In genomic region chr19:1208830-1209229, GRCh38 we compare ENCODE assay signal across 6 cellular contexts. TPM values are rescaled to one million over a fixed set of nuclear protein-coding genes. Genes with fewer than 3 reads are reported as not detected.
DNase-seq lines count a peak whose midpoint lies in the region; ATAC-seq and TF ChIP-seq lines count a peak whose summit lies in the region.
"Not testable (repeated sequence)": the region's sequence is repeated elsewhere in the genome, so short reads cannot be mapped to it uniquely, and the experiment has no call there.

No MANE protein-coding gene starts in this region.

- intact Hi-C loops in Panc1 (cut with micrococcal nuclease; ENCODE audit: unreplicated experiment); mucosa of descending colon (cut with DNase I, micrococcal nuclease): not testable (repeated sequence)

- H3K4me3 ChIP-seq in CD8-positive, alpha-beta memory T cell (ENCODE audit: low read length); esophagus (ENCODE audit: low read depth in 1 of 2, low read length in 2 of 2); mucosa of descending colon: not testable (repeated sequence)
- peak overlapping the region; percentile 80 to 82 for H3K4me3 ChIP-seq in Panc1 (ENCODE audit: low read depth in 2 of 2, low read length in 2 of 2)

- DNase-seq in CD8-positive, alpha-beta memory T cell; Panc1 (ENCODE audit: low read depth, low spot score); activated naive CD4-positive, alpha-beta T cell treated with anti-CD3 and anti-CD28 coated beads, Interleukin-2, amount 10 ng/mL, durations not matched to agents 7 days and 5 days; stimulated activated effector memory CD8-positive, alpha-beta T cell treated with anti-CD3 and anti-CD28 coated beads, Interleukin-12 subunit alpha, Interleukin-12 subunit beta, amount 100 ng/mL, for 72 hours (ENCODE audit: low spot score in 2 of 2): not testable (repeated sequence)
- DNase-seq in mucosa of descending colon: peak; percentile 82 to 87 (median 83)

- not testable (repeated sequence) for ATAC-seq in Panc1; stimulated activated effector memory CD8-positive, alpha-beta T cell treated with anti-CD3 and anti-CD28 coated beads, Interleukin-12 subunit alpha, Interleukin-12 subunit beta, amount 100 ng/mL, for 72 hours
- ATAC-seq in mucosa of descending colon: peak; percentile 64

- POLR2A ChIA-PET in CD8-positive, alpha-beta memory T cell (lab: Charles Lee); Panc1 (lab: Charles Lee): not testable (repeated sequence)

- H3K36me3 ChIP-seq in CD8-positive, alpha-beta memory T cell (ENCODE audit: insufficient read depth, low read length); Panc1 (ENCODE audit: control insufficient read depth, insufficient read depth, low read length); esophagus (ENCODE audit: control insufficient read depth in 2 of 2, insufficient read depth in 2 of 2, low read length in 1 of 2); mucosa of descending colon (ENCODE audit: low read depth): not testable (repeated sequence)

- H3K9me3 ChIP-seq in CD8-positive, alpha-beta memory T cell (ENCODE audit: low read length); Panc1 (ENCODE audit: control insufficient read depth, insufficient read depth, low read depth, low read length); esophagus (ENCODE audit: control insufficient read depth in 2 of 2, insufficient read depth in 1 of 2, low read depth in 1 of 2, low read length in 1 of 2); mucosa of descending colon: not testable (repeated sequence)

- CTCF ChIA-PET in CD8-positive, alpha-beta memory T cell (lab: Charles Lee): interaction anchor here (1.2 kb wide), 1 partner anchor 17 kb away, joined by 4 read pairs; no protein-coding TSS in a partner anchor
- CTCF ChIA-PET in Panc1 (lab: Charles Lee); activated naive CD4-positive, alpha-beta T cell treated with anti-CD3 and anti-CD28 coated beads, Interleukin-2, amount 10 ng/mL, durations not matched to agents 7 days and 5 days (lab: Charles Lee): not testable (repeated sequence)

- 42 to 43% methylated on average over 10 of the region's 10 CpGs for WGBS in esophagus, 2 donors

- H3K4me1 Mint-ChIP-seq in CD8-positive, alpha-beta memory T cell: peaks cover 15 to 50% (median 27%) of the 10 kb centered on the region in 3 donors
- peaks cover 51% of the 10 kb centered on the region for H3K4me1 Mint-ChIP-seq in activated naive CD4-positive, alpha-beta T cell treated with anti-CD3 and anti-CD28 coated beads, Interleukin-2, amount 10 ng/mL, durations not matched to agents 7 days and 5 days
- H3K4me1 Mint-ChIP-seq in stimulated activated effector memory CD8-positive, alpha-beta T cell treated with anti-CD3 and anti-CD28 coated beads, Interleukin-12 subunit alpha, Interleukin-12 subunit beta, amount 100 ng/mL, for 72 hours: peaks cover 40% of the 10 kb centered on the region

- peaks cover 44% of the 10 kb centered on the region for H3K4me1 ChIP-seq in CD8-positive, alpha-beta memory T cell (ENCODE audit: insufficient read depth, low read length)
- peaks cover 33% of the 10 kb centered on the region for H3K4me1 ChIP-seq in Panc1 (ENCODE audit: control insufficient read depth, insufficient read depth, low read length)
- H3K4me1 ChIP-seq in esophagus (ENCODE audit: control insufficient read depth in 2 of 2, insufficient read depth in 2 of 2, low read length in 1 of 2): peaks cover 10 to 26% of the 10 kb centered on the region in 2 donors
- H3K4me1 ChIP-seq in mucosa of descending colon (ENCODE audit: low read depth): peaks cover 63% of the 10 kb centered on the region

- H3K27me3 Mint-ChIP-seq in CD8-positive, alpha-beta memory T cell; activated naive CD4-positive, alpha-beta T cell treated with anti-CD3 and anti-CD28 coated beads, Interleukin-2, amount 10 ng/mL, durations not matched to agents 7 days and 5 days: not testable (repeated sequence)

- BruUV-seq in Panc1 (replicated peaks; lab: Mats Ljungman, UMichigan): not testable (repeated sequence)

- H3K27ac Mint-ChIP-seq in CD8-positive, alpha-beta memory T cell: peak overlapping the region in 1 of 8 donors; percentile 12
- H3K27ac Mint-ChIP-seq in activated naive CD4-positive, alpha-beta T cell treated with anti-CD3 and anti-CD28 coated beads, Interleukin-2, amount 10 ng/mL, durations not matched to agents 7 days and 5 days: peak overlapping the region; percentile 52
- H3K27ac Mint-ChIP-seq in stimulated activated effector memory CD8-positive, alpha-beta T cell treated with anti-CD3 and anti-CD28 coated beads, Interleukin-12 subunit alpha, Interleukin-12 subunit beta, amount 100 ng/mL, for 72 hours: not testable (repeated sequence)

- not testable (repeated sequence) for H3K27me3 ChIP-seq in CD8-positive, alpha-beta memory T cell (ENCODE audit: insufficient read depth, low read length, poor library complexity, severe bottlenecking); Panc1 (ENCODE audit: control insufficient read depth, insufficient read depth, low read length); esophagus (ENCODE audit: control insufficient read depth in 1 of 2, insufficient read depth in 2 of 2, low read length in 2 of 2)

- peak overlapping the region in 4 of 7 donors; percentile 37 to 98 (median 42) for H3K4me3 Mint-ChIP-seq in CD8-positive, alpha-beta memory T cell
- peak overlapping the region; percentile 31 for H3K4me3 Mint-ChIP-seq in activated naive CD4-positive, alpha-beta T cell treated with anti-CD3 and anti-CD28 coated beads, Interleukin-2, amount 10 ng/mL, durations not matched to agents 7 days and 5 days
- peak overlapping the region; percentile 98 for H3K4me3 Mint-ChIP-seq in stimulated activated effector memory CD8-positive, alpha-beta T cell treated with anti-CD3 and anti-CD28 coated beads, Interleukin-12 subunit alpha, Interleukin-12 subunit beta, amount 100 ng/mL, for 72 hours

- TF ChIP-seq CTCF in Panc1 (IDR thresholded peaks at IDR 0.05); mucosa of descending colon (IDR thresholded peaks at IDR 0.05): not testable (repeated sequence)

- not testable (repeated sequence) for H3K27ac ChIP-seq in CD8-positive, alpha-beta memory T cell (ENCODE audit: low read depth, low read length)
- H3K27ac ChIP-seq in Panc1 (ENCODE audit: low read length) (peak overlapping the region; percentile 61), esophagus (ENCODE audit: low read depth in 2 of 2, low read length in 1 of 2) (peak overlapping the region; percentile 67 to 87)

- H3K36me3 Mint-ChIP-seq in CD8-positive, alpha-beta memory T cell: peaks cover 0 to 35% (median 2%) of the 10 kb centered on the region in 3 donors
- peaks cover 31% of the 10 kb centered on the region for H3K36me3 Mint-ChIP-seq in activated naive CD4-positive, alpha-beta T cell treated with anti-CD3 and anti-CD28 coated beads, Interleukin-2, amount 10 ng/mL, durations not matched to agents 7 days and 5 days
- H3K36me3 Mint-ChIP-seq in stimulated activated effector memory CD8-positive, alpha-beta T cell treated with anti-CD3 and anti-CD28 coated beads, Interleukin-12 subunit alpha, Interleukin-12 subunit beta, amount 100 ng/mL, for 72 hours: peaks cover 62% of the 10 kb centered on the region

- not testable (repeated sequence) for H3K9me3 Mint-ChIP-seq in CD8-positive, alpha-beta memory T cell; activated naive CD4-positive, alpha-beta T cell treated with anti-CD3 and anti-CD28 coated beads, Interleukin-2, amount 10 ng/mL, durations not matched to agents 7 days and 5 days; stimulated activated effector memory CD8-positive, alpha-beta T cell treated with anti-CD3 and anti-CD28 coated beads, Interleukin-12 subunit alpha, Interleukin-12 subunit beta, amount 100 ng/mL, for 72 hours

- in situ Hi-C loops in Panc1 (cut with HindIII; ENCODE audit: low pct_unique_long_range_greater_than_20kb, low sequenced_read_pairs): not testable (repeated sequence)

RNA-seq across cellular contexts. Expression of gene STK11, which starts 3.3 kb away (rescaled TPM):
- 10 to 100 TPM; 66.9 to 69.7 TPM for total RNA-seq in CD8-positive, alpha-beta memory T cell
- polyA plus RNA-seq in CD8-positive, alpha-beta memory T cell: 37.0 TPM
- total RNA-seq in Panc1 (2021; ENCODE audit: unreplicated experiment) (116 TPM), mucosa of descending colon (10 to 100 TPM; 69.6 to 86.6 (median 76.3) TPM)
- polyA plus RNA-seq in Panc1 (2012; ENCODE audit: insufficient read length): 141 TPM
- 10 to 100 TPM; 38.8 to 61.4 TPM for polyA plus RNA-seq in esophagus

RNA-seq across cellular contexts. Expression of gene CBARP, which starts 29.0 kb away (rescaled TPM):
- total RNA-seq in CD8-positive, alpha-beta memory T cell: under 1 TPM; 0.22 to 0.80 TPM
- not detected for polyA plus RNA-seq in CD8-positive, alpha-beta memory T cell
- total RNA-seq in Panc1 (2021; ENCODE audit: unreplicated experiment) (14.5 TPM), mucosa of descending colon (1 to 10 TPM in 1 of 3 donors, under 1 TPM in 2; 0.29 to 1.2 (median 0.39) TPM)
- 16.4 TPM for polyA plus RNA-seq in Panc1 (2012; ENCODE audit: insufficient read length)
- 1 to 10 TPM in 1 of 2 donors, under 1 TPM in 1; 0.95 to 1.3 TPM for polyA plus RNA-seq in esophagus

RNA-seq across cellular contexts. Expression of gene ATP5F1D, which starts 32.7 kb away (rescaled TPM):
- total RNA-seq in CD8-positive, alpha-beta memory T cell: 100 to 1,000 TPM; 179 to 180 TPM
- 271 TPM for polyA plus RNA-seq in CD8-positive, alpha-beta memory T cell
- total RNA-seq in Panc1 (2021; ENCODE audit: unreplicated experiment) (218 TPM), mucosa of descending colon (100 to 1,000 TPM; 302 to 391 (median 378) TPM)
- 365 TPM for polyA plus RNA-seq in Panc1 (2012; ENCODE audit: insufficient read length)
- 100 to 1,000 TPM; 234 to 289 TPM for polyA plus RNA-seq in esophagus

RNA-seq across cellular contexts. Expression of gene SBNO2, which starts 34.8 kb away (rescaled TPM):
- 10 to 100 TPM; 59.0 to 61.0 TPM for total RNA-seq in CD8-positive, alpha-beta memory T cell
- 4.3 TPM for polyA plus RNA-seq in CD8-positive, alpha-beta memory T cell
- total RNA-seq in Panc1 (2021; ENCODE audit: unreplicated experiment) (101 TPM), mucosa of descending colon (10 to 100 TPM; 58.0 to 86.6 (median 74.6) TPM)
- polyA plus RNA-seq in Panc1 (2012; ENCODE audit: insufficient read length): 92.5 TPM
- polyA plus RNA-seq in esophagus: 10 to 100 TPM; 43.1 to 56.5 TPM

RNA-seq across cellular contexts. Expression of gene MIDN, which starts 39.6 kb away (rescaled TPM):
- 10 to 100 TPM; 39.8 to 45.3 TPM for total RNA-seq in CD8-positive, alpha-beta memory T cell
- polyA plus RNA-seq in CD8-positive, alpha-beta memory T cell: 14.6 TPM
- total RNA-seq in Panc1 (2021; ENCODE audit: unreplicated experiment) (118 TPM), mucosa of descending colon (100 to 1,000 TPM; 136 to 251 (median 213) TPM)
- polyA plus RNA-seq in Panc1 (2012; ENCODE audit: insufficient read length): 76.9 TPM
- 10 to 100 TPM; 36.4 to 38.7 TPM for polyA plus RNA-seq in esophagus

Comparison
In these comparisons a context has a peak if more than half of its experiments do, and no peak if none do; other contexts are left out.
1. H3K4me3 Mint-ChIP-seq: peak in every context shown above with its lines; median percentile 98 in stimulated activated effector memory CD8-positive, alpha-beta T cell treated with anti-CD3 and anti-CD28 coated beads, Interleukin-12 subunit alpha, Interleukin-12 subunit beta, amount 100 ng/mL, for 72 hours; 42 in CD8-positive, alpha-beta memory T cell; 31 in activated naive CD4-positive, alpha-beta T cell treated with anti-CD3 and anti-CD28 coated beads, Interleukin-2, amount 10 ng/mL, durations not matched to agents 7 days and 5 days.